In the genomic region with DNA sequence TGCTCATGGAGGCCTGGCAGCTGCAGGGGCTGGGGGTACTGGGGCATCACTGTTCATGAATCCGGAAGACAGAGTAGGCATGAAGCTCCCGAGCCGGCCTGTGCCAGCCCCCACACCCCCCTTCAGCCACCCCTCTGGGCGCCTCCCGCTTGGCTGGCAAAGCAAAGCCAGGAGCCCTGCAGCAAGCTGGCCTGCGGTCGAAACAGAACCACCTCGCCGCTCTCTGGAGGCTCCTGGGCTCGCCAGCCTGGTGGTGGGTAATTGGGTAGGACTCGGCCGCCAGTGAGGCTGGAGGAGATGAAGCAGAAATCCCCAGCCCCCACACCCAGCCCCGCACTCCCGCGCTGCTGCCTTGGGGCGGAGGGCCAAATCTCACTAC, we compare ENCODE assay signal across 1 cellular context.
TF ChIP-seq lines count a peak whose summit lies in the region.

No MANE protein-coding gene starts in this region.

TF ChIP-seq in GM23338, 12 proteins besides CTCF, POLR2A, EP300 and RAD21 (continued from another document):
- TF ChIP-seq ZNF462 (CRISPR knock-in tag; IDR thresholded peaks at IDR 0.05) = no peak
